Comparison of ENCODE assay signal across 9 cellular contexts in genomic region chr4:3498407-3498806, GRCh38. TPM values are rescaled to one million over a fixed set of nuclear protein-coding genes. Genes with fewer than 3 reads are reported as not detected.
"Had no signal": no experiment of that assay in that cellular context is flagged by ENCODE, and none has a peak within 500 bp of the region (broad histone marks: within the 10 kb centered on the region; RNA-seq: fewer than 3 reads in every experiment).

No MANE protein-coding gene starts in this region.

- H3K9me3 Mint-ChIP-seq: GM23338, H9, HFFc6 had no signal

- H3K4me3 ChIP-seq: GM23338, K562 had no signal

- H3K27ac Mint-ChIP-seq: GM23338, H9, HFFc6 had no signal

- H3K4me2 ChIP-seq: GM23338 had no signal

- ATAC-seq: HepG2 had no signal

- H2AFZ ChIP-seq: GM23338 had no signal

- DNase-seq: H9, HCEC 1CT, HFFc6 had no signal

- H3K27ac ChIP-seq: HL-60 had no signal

RNA-seq across cellular contexts. Expression of gene DOK7, which starts 35.3 kb away (rescaled TPM):
- total RNA-seq: H1, HFFc6, HT1080, K562 had no signal
- polyA plus RNA-seq: K562 had no signal

RNA-seq across cellular contexts. Expression of gene HGFAC, which starts 56.6 kb away (rescaled TPM):
- total RNA-seq: HT1080, K562 had no signal
- polyA plus RNA-seq: GM23338 had no signal
